Comparison of ENCODE assay signal across 8 cellular contexts in genomic region chr2:86274918-86275275, GRCh38.
DNase-seq lines count a peak whose midpoint lies in the region; ATAC-seq, FAIRE-seq and TF ChIP-seq lines count a peak whose summit lies in the region.

No MANE protein-coding gene starts in this region.

- no peaks in the 10 kb centered on the region for H3K9me3 ChIP-seq in small intestine (ENCODE audit: control insufficient read depth, low read depth)

- no peak for TF ChIP-seq CTCF in foreskin keratinocyte (conservative IDR thresholded peaks at IDR 0.05)

- DNase-seq in NCI-H2171 treated with DMSO at 0.1 percent for 48 hours (lab: John Stamatoyannopoulos, UW) (peak; percentile 50), NCI-H2171 (lab: John Stamatoyannopoulos, UW) (no peak), astrocyte of the hippocampus (ENCODE audit: low read depth, low spot score) (peak; percentile 44), small intestine (peak; percentile 96), foreskin keratinocyte (no peak), pons (ENCODE audit: low spot score) (no peak), AG20443 (ENCODE audit: low spot score) (no peak)

- ATAC-seq in HG03280 (IDR thresholded peaks at IDR 0.05; ENCODE audit: unreplicated experiment) (peak; percentile 53), foreskin keratinocyte (no peak)

- WGBS in small intestine, 3 donors: 17 to 64% (median 24%) methylated on average over 3 of the region's 3 CpGs

- H3K27me3 ChIP-seq in small intestine (ENCODE audit: control insufficient read depth in 2 of 2, insufficient read depth in 2 of 2, low read length in 2 of 2): no peaks in the 10 kb centered on the region
- peaks cover 5% of the 10 kb centered on the region for H3K27me3 ChIP-seq in foreskin keratinocyte

- H3K4me3 ChIP-seq in small intestine (ENCODE audit: low read depth in 1 of 2, low read length in 2 of 2): no peak overlapping the region

- peak overlapping the region; percentile 39 to 48 for H3K27ac ChIP-seq in small intestine (ENCODE audit: low read depth in 1 of 2, low read length in 1 of 2)
- no peak overlapping the region for H3K27ac ChIP-seq in foreskin keratinocyte

- FAIRE-seq in small intestine (lab: Jason Lieb, UNC): no peak

- H3K36me3 ChIP-seq in small intestine (ENCODE audit: control insufficient read depth in 2 of 2, insufficient read depth in 2 of 2, low read length in 2 of 2): no peaks in the 10 kb centered on the region

- peaks cover 10 to 15% of the 10 kb centered on the region in 2 donors for H3K4me1 ChIP-seq in small intestine (ENCODE audit: control insufficient read depth in 2 of 2, insufficient read depth in 1 of 2, low read depth in 1 of 2, low read length in 1 of 2)
- H3K4me1 ChIP-seq in foreskin keratinocyte: no peaks in the 10 kb centered on the region

Comparison
In these comparisons a context has a peak if more than half of its experiments do, and no peak if none do; other contexts are left out.
1. DNase-seq: peak in NCI-H2171 treated with DMSO at 0.1 percent for 48 hours (single experiment), astrocyte of the hippocampus (single experiment) and small intestine (single experiment); none in NCI-H2171 (single experiment), foreskin keratinocyte (0 of 2), pons (single experiment) and AG20443 (single experiment).